1 cellular context compared by ENCODE assay signal in the genomic region with DNA sequence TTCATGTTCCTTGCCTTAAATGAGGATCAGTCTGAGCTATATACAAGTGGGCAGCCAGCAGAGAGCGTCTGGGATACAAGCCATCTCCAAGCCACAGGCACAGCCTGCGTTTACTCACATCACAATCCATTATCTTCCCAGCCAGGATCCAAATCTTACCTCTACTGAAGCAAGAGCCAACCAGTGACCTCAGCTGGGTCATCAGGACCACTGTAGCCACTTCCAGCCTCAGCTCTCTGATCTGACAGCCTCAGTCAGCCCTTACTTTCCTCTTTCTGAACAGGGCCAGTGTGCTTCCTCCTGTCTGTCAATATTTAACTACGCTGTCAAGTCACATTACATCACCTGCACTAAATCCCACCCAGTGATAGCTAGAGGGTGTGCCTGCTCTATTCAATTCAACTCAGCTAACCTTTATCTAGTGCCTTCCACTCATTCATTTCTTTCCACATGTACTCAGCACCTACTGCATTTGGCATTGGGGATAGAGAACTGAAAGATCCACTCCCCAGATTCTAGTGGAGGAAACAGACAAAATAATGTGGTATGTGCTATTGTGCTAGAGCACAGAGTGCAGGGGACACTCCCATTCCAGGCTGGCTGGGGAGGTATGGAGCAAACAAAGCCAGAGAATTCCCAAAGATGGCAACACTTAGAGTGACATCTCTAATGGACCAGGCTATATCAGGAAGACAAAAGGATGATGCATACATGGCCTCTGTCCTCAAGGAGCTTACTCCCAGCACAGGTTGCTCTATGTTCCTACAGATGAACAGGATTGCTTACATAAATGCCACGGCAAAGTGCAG.
TF ChIP-seq lines count a peak whose summit lies in the region.

No MANE protein-coding gene starts in this region.

TF ChIP-seq in GM12878, 131 proteins besides CTCF, POLR2A, EP300 and RAD21 (continued from another document):
- TF ChIP-seq FOXK2 (IDR thresholded peaks at IDR 0.05) (no peak), GATAD2B (conservative IDR thresholded peaks at IDR 0.05; ENCODE audit: low read depth) (no peak), GABPA (IDR thresholded peaks at IDR 0.05; ENCODE audit: low read depth) (no peak), ATF7 (IDR thresholded peaks at IDR 0.05; ENCODE audit: low read depth) (peak; percentile 95), LARP7 (IDR thresholded peaks at IDR 0.05) (0 out of 2 replicates have a peak, but pooled peaks have one; percentile 20), IKZF2 (IDR thresholded peaks at IDR 0.05) (peak in 1 of 2 experiments; percentile 34; a peak in 1 of 4 replicates), BHLHE40 (IDR thresholded peaks at IDR 0.05; ENCODE audit: borderline replicate concordance in 1 of 2, low read depth in 2 of 2, low read length in 1 of 2) (peak in 1 of 2 experiments; percentile 7; a peak in 1 of 4 replicates), WRNIP1 (IDR thresholded peaks at IDR 0.05; ENCODE audit: borderline replicate concordance, low read depth, low read length) (0 out of 2 replicates have a peak, but pooled peaks have one; percentile 46), NBN (IDR thresholded peaks at IDR 0.05) (peak; percentile 19; the same call in 1 of the 2 replicates)
- TF ChIP-seq, protein P1, sequence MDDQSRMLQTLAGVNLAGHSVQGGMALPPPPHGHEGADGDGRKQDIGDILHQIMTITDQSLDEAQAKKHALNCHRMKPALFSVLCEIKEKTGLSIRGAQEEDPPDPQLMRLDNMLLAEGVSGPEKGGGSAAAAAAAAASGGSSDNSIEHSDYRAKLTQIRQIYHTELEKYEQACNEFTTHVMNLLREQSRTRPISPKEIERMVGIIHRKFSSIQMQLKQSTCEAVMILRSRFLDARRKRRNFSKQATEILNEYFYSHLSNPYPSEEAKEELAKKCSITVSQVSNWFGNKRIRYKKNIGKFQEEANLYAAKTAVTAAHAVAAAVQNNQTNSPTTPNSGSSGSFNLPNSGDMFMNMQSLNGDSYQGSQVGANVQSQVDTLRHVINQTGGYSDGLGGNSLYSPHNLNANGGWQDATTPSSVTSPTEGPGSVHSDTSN (IDR thresholded peaks at IDR 0.05; ENCODE audit: insufficient replicate concordance, low read depth, low read length): peak; percentile 49
